Comparison of ENCODE assay signal across 7 cellular contexts in the genomic region with DNA sequence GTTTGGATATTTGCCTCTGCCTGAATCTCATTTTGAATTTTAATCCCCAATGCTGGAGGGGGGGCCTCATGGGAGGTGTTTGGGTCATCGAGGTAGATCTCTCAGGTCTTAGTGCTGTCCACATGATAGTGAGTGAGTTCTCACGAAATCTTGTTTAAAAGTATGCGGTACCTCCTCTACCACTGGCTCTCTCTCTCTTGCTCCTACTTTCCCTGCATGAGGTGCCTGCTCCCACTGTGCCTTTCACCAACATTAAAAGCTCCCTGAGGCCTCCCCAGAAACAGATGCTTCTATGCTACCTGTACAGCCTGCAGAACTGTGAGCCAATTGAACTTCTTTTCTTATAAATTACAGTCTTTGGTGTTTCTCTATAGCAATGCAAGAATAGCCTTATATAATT.
"Had no signal": no experiment of that assay in that cellular context is flagged by ENCODE, and none has a peak within 500 bp of the region (broad histone marks: within the 10 kb centered on the region; RNA-seq: fewer than 3 reads in every experiment).

No MANE protein-coding gene starts in this region.

- H3K27ac Mint-ChIP-seq: IgD-negative memory B cell had no signal

- H3K27ac ChIP-seq: HL-60 had no signal

- DNase-seq: GOT3, H7, HCEC 1CT, KBM-7 had no signal

- H3K9me3 Mint-ChIP-seq: IgD-negative memory B cell had no signal

- H3K36me3 Mint-ChIP-seq: IgD-negative memory B cell had no signal

- ATAC-seq: HepG2 had no signal

- H3K4me3 Mint-ChIP-seq: IgD-negative memory B cell had no signal
